ENCODE assay signal across 19 cellular contexts in genomic region chr16:869823-870641, GRCh38.
"Had no signal": no experiment of that assay in that cellular context is flagged by ENCODE, and none has a peak within 500 bp of the region (broad histone marks: within the 10 kb centered on the region; RNA-seq: fewer than 3 reads in every experiment).

No MANE protein-coding gene starts in this region.

- ATAC-seq: left colon; mucosa of descending colon; naive thymus-derived CD8-positive, alpha-beta T cell; sciatic nerve; stimulated activated naive B cell treated with anti-CD40 and anti-IgM and Interleukin-4, amounts not matched to agents 10 μg/mL and 1 μg/mL and 100 μg/mL, for 72 hours had no signal

- H3K27ac ChIP-seq: cardiac muscle cell, colonic mucosa, heart left ventricle, ovary, skin epidermis, thoracic aorta, transverse colon had no signal

- H3K27me3 ChIP-seq: cardiac muscle cell, colonic mucosa, heart left ventricle, ovary, transverse colon had no signal

- H3K9me3 ChIP-seq: colonic mucosa, heart left ventricle, mucosa of descending colon, ovary, thoracic aorta, transverse colon had no signal

- DNase-seq: cerebellar nuclear complex; colonic mucosa; dermis blood vessel endothelial cell; effector CD4-positive, alpha-beta T cell; hypothalamus; left colon; stimulated activated CD4-positive, alpha-beta T cell treated with anti-CD3 and anti-CD28 coated beads, Interleukin-2, amount 100 ng/mL, for 24 hours; stimulated activated CD4-positive, alpha-beta T cell treated with anti-CD3 and anti-CD28 coated beads, Interleukin-4, amount 100 ng/mL, for 4 hours; stimulated activated naive B cell treated with anti-CD40 and anti-IgM and Interleukin-4, amounts not matched to agents 10 μg/mL and 1 μg/mL and 100 μg/mL, for 72 hours; stimulated activated naive CD8-positive, alpha-beta T cell treated with anti-CD3 and anti-CD28 coated beads, Interleukin-15, amount 100 ng/mL, for 72 hours; transverse colon had no signal

- H3K4me1 ChIP-seq: colonic mucosa, heart left ventricle, transverse colon had no signal

- H3K36me3 ChIP-seq: cardiac muscle cell, colonic mucosa, ovary, transverse colon had no signal

- H3K4me3 ChIP-seq: cardiac muscle cell, colonic mucosa, heart left ventricle, mucosa of descending colon, ovary, skin epidermis, thoracic aorta, transverse colon had no signal
